28 cellular contexts compared by ENCODE assay signal in the genomic region with DNA sequence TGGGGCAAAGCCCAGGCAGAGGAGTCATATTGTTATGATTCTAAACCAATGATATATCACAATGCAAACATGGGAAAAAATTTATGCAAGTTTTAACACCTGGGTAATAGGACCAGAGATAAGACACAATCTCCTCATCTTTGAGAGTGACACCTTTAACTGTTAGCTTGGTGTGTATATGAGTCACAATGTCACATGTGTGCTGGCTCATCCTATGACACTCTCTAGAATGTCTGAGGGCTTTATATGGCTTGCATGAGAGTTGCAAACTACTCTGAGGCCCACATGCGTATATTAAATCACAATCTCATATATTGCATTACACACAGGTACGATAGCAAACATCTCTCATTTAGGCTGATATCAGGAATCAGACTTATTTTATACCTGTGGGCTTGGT.
"Had no signal": no experiment of that assay in that cellular context is flagged by ENCODE, and none has a peak within 500 bp of the region (broad histone marks: within the 10 kb centered on the region; RNA-seq: fewer than 3 reads in every experiment).

No MANE protein-coding gene starts in this region.

- H3K27me3 Mint-ChIP-seq: naive B cell; naive thymus-derived CD8-positive, alpha-beta T cell; natural killer cell treated with Interleukin-12 subunit alpha and Interleukin-12 subunit beta and Interleukin-15 and Interleukin-18, amount 100 ng/mL, for 72 hours; stimulated activated memory B cell treated with anti-CD40 and anti-IgM and Interleukin-4, amounts not matched to agents 10 μg/mL and 1 μg/mL and 100 μg/mL, for 72 hours; stimulated activated naive CD8-positive, alpha-beta T cell treated with anti-CD3 and anti-CD28 coated beads, Interleukin-15, Interleukin-2, amounts not matched to agents 100 ng/mL and 50 ng/mL, for 24 hours; type B pancreatic cell had no signal

- H3K4me3 Mint-ChIP-seq: naive B cell; naive thymus-derived CD8-positive, alpha-beta T cell; natural killer cell treated with Interleukin-12 subunit alpha and Interleukin-12 subunit beta and Interleukin-15 and Interleukin-18, amount 100 ng/mL, for 72 hours; nephron progenitor cell; neural crest cell; stimulated activated memory B cell treated with anti-CD40 and anti-IgM and Interleukin-4, amounts not matched to agents 10 μg/mL and 1 μg/mL and 100 μg/mL, for 72 hours; stimulated activated naive CD8-positive, alpha-beta T cell treated with anti-CD3 and anti-CD28 coated beads, Interleukin-15, Interleukin-2, amounts not matched to agents 100 ng/mL and 50 ng/mL, for 24 hours; type B pancreatic cell had no signal

- H3K27ac Mint-ChIP-seq: naive B cell; natural killer cell treated with Interleukin-12 subunit alpha and Interleukin-12 subunit beta and Interleukin-15 and Interleukin-18, amount 100 ng/mL, for 72 hours; nephron progenitor cell; stimulated activated memory B cell treated with anti-CD40 and anti-IgM and Interleukin-4, amounts not matched to agents 10 μg/mL and 1 μg/mL and 100 μg/mL, for 72 hours; stimulated activated naive CD8-positive, alpha-beta T cell treated with anti-CD3 and anti-CD28 coated beads, Interleukin-15, Interleukin-2, amounts not matched to agents 100 ng/mL and 50 ng/mL, for 24 hours; type B pancreatic cell had no signal

- ATAC-seq: naive thymus-derived CD8-positive, alpha-beta T cell; natural killer cell treated with Interleukin-12 subunit alpha and Interleukin-12 subunit beta and Interleukin-15 and Interleukin-18, amount 100 ng/mL, for 72 hours; pancreas; right cardiac atrium; right lobe of liver; stimulated activated memory B cell treated with anti-CD40 and anti-IgM and Interleukin-4, amounts not matched to agents 10 μg/mL and 1 μg/mL and 100 μg/mL, for 72 hours; upper lobe of right lung had no signal

- H3K4me1 Mint-ChIP-seq: naive B cell; naive thymus-derived CD8-positive, alpha-beta T cell; nephron progenitor cell; neural crest cell; stimulated activated memory B cell treated with anti-CD40 and anti-IgM and Interleukin-4, amounts not matched to agents 10 μg/mL and 1 μg/mL and 100 μg/mL, for 72 hours had no signal

- H3K36me3 Mint-ChIP-seq: naive B cell; naive thymus-derived CD8-positive, alpha-beta T cell; natural killer cell treated with Interleukin-12 subunit alpha and Interleukin-12 subunit beta and Interleukin-15 and Interleukin-18, amount 100 ng/mL, for 72 hours; stimulated activated memory B cell treated with anti-CD40 and anti-IgM and Interleukin-4, amounts not matched to agents 10 μg/mL and 1 μg/mL and 100 μg/mL, for 72 hours; type B pancreatic cell had no signal

- H3K9me3 Mint-ChIP-seq: naive B cell; naive thymus-derived CD8-positive, alpha-beta T cell; natural killer cell treated with Interleukin-12 subunit alpha and Interleukin-12 subunit beta and Interleukin-15 and Interleukin-18, amount 100 ng/mL, for 72 hours; nephron progenitor cell; neural crest cell; stimulated activated memory B cell treated with anti-CD40 and anti-IgM and Interleukin-4, amounts not matched to agents 10 μg/mL and 1 μg/mL and 100 μg/mL, for 72 hours; stimulated activated naive CD8-positive, alpha-beta T cell treated with anti-CD3 and anti-CD28 coated beads, Interleukin-15, Interleukin-2, amounts not matched to agents 100 ng/mL and 50 ng/mL, for 24 hours; type B pancreatic cell had no signal

- H3K27ac ChIP-seq: neutrophil, pancreas, prostate gland, right lobe of liver, sigmoid colon, suprapubic skin, testis, tibial artery, transverse colon, upper lobe of right lung, uterus had no signal

- DNase-seq: naive B cell; naive thymus-derived CD8-positive, alpha-beta T cell; nephron progenitor cell; nucleus accumbens; pancreas; right cardiac atrium; right lobe of liver; sigmoid colon; small intestine; stimulated activated CD4-positive, alpha-beta T cell treated with anti-CD3 and anti-CD28 coated beads, Interleukin-15, amount 100 ng/mL, for 24 hours; stimulated activated CD4-positive, alpha-beta T cell treated with anti-CD3 and anti-CD28 coated beads, Interleukin-2, amount 100 ng/mL, for 24 hours; stimulated activated CD4-positive, alpha-beta T cell treated with anti-CD3 and anti-CD28 coated beads, Interleukin-2, amount 100 ng/mL, for 48 hours; stimulated activated CD4-positive, alpha-beta T cell treated with anti-CD3 and anti-CD28 coated beads, Interleukin-4, amount 100 ng/mL, for 24 hours; stimulated activated naive CD4-positive, alpha-beta T cell; substantia nigra; testis; tibial artery; transverse colon; upper lobe of right lung; uterus had no signal
